8 cellular contexts compared by ENCODE assay signal in the genomic region with DNA sequence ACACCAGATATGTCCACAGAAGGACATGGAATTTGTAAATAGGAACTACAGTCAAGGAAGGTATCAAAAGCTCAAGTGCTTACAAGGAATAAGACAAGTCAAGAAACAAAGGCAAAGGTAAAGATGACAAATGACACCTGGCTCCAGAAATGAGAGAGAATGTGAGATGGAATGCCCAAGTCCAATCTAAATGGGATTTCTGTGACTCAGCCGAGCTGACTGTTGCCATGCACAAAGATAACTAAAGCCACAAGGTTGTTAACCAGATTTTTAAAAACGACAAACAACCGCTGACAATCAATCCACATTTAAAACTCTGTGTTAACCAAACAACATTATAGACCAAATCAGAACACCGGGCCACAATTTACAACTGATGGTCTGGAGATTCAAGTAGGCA. TPM values are rescaled to one million over a fixed set of nuclear protein-coding genes. Genes with fewer than 3 reads are reported as not detected.
DNase-seq lines count a peak whose midpoint lies in the region; ATAC-seq and TF ChIP-seq lines count a peak whose summit lies in the region.

No MANE protein-coding gene starts in this region.

- 5% methylated on average over 4 of the region's 4 CpGs for WGBS in hepatocyte (ENCODE audit: low lambda C conversion rate, missing lambda C conversion rate)
- WGBS in spleen, 5 donors = 17 to 35% (median 29%) methylated on average over 4 of the region's 4 CpGs

- peak overlapping the region; percentile 88 for H3K4me2 ChIP-seq in hepatocyte

- peaks cover 7% of the 10 kb centered on the region for H3K4me1 ChIP-seq in hepatocyte (ENCODE audit: insufficient read depth)
- peaks cover 11 to 46% (median 32%) of the 10 kb centered on the region in 6 donors for H3K4me1 ChIP-seq in spleen

- H3K4me3 Mint-ChIP-seq in activated naive CD4-positive, alpha-beta T cell treated with anti-CD3 and anti-CD28 coated beads, Interleukin-2, amount 10 ng/mL, durations not matched to agents 7 days and 5 days = peak overlapping the region; percentile 94

- H3K4me3 ChIP-seq in WERI-Rb-1 (ENCODE audit: low read depth, low read length) (peak overlapping the region; percentile 63), hepatocyte (peak overlapping the region; percentile 73), spleen (peak overlapping the region; percentile 73 to 97 (median 94))

- peaks cover 6% of the 10 kb centered on the region for H3K9me3 Mint-ChIP-seq in activated naive CD4-positive, alpha-beta T cell treated with anti-CD3 and anti-CD28 coated beads, Interleukin-2, amount 10 ng/mL, durations not matched to agents 7 days and 5 days

- peak overlapping the region; percentile 93 for H3K27ac Mint-ChIP-seq in activated naive CD4-positive, alpha-beta T cell treated with anti-CD3 and anti-CD28 coated beads, Interleukin-2, amount 10 ng/mL, durations not matched to agents 7 days and 5 days

- H3K4me1 Mint-ChIP-seq in activated naive CD4-positive, alpha-beta T cell treated with anti-CD3 and anti-CD28 coated beads, Interleukin-2, amount 10 ng/mL, durations not matched to agents 7 days and 5 days = peaks cover 34% of the 10 kb centered on the region

- H3K27me3 ChIP-seq in WERI-Rb-1 (ENCODE audit: insufficient read depth, low read depth, severe bottlenecking) (no peaks in the 10 kb centered on the region), hepatocyte (no peaks in the 10 kb centered on the region), spleen (replicated peaks in 1 of 7) (no peaks in the 10 kb centered on the region)

- H3K79me2 ChIP-seq in hepatocyte = peaks cover 46% of the 10 kb centered on the region

- H4K20me1 ChIP-seq in hepatocyte (ENCODE audit: insufficient read depth, poor library complexity, severe bottlenecking) = no peaks in the 10 kb centered on the region

- peaks cover 3% of the 10 kb centered on the region for H3K9me3 ChIP-seq in WERI-Rb-1 (ENCODE audit: severe bottlenecking)
- H3K9me3 ChIP-seq in hepatocyte (ENCODE audit: low read depth) = no peaks in the 10 kb centered on the region
- H3K9me3 ChIP-seq in spleen = peaks cover 0 to 11% (median 2%) of the 10 kb centered on the region in 8 donors

- no peak for ATAC-seq in GM18873 (IDR thresholded peaks at IDR 0.05; ENCODE audit: low FRiP score, unreplicated experiment)

- TF ChIP-seq CTCF in WERI-Rb-1 (IDR thresholded peaks at IDR 0.05; ENCODE audit: low read depth, low read length) (no peak), hepatocyte (IDR thresholded peaks at IDR 0.05; ENCODE audit: poor library complexity) (no peak), spleen (IDR thresholded peaks at IDR 0.05 in 8 of 11, conservative IDR thresholded peaks at IDR 0.05 in 3 of 11) (no peak)

- peaks cover 20% of the 10 kb centered on the region for H3K36me3 Mint-ChIP-seq in activated naive CD4-positive, alpha-beta T cell treated with anti-CD3 and anti-CD28 coated beads, Interleukin-2, amount 10 ng/mL, durations not matched to agents 7 days and 5 days

- H3K36me3 ChIP-seq in WERI-Rb-1 = peaks cover 36% of the 10 kb centered on the region
- H3K36me3 ChIP-seq in hepatocyte (replicated peaks; ENCODE audit: insufficient read depth, low read depth) = no peaks in the 10 kb centered on the region
- H3K36me3 ChIP-seq in spleen = peaks cover 0 to 27% (median 8%) of the 10 kb centered on the region in 6 donors

- H3K9me2 ChIP-seq in hepatocyte (replicated peaks; ENCODE audit: insufficient read depth) = no peaks in the 10 kb centered on the region

- no peak for TF ChIP-seq POLR2A in spleen (IDR thresholded peaks at IDR 0.05)

- no peaks in the 10 kb centered on the region for H3K27me3 Mint-ChIP-seq in activated naive CD4-positive, alpha-beta T cell treated with anti-CD3 and anti-CD28 coated beads, Interleukin-2, amount 10 ng/mL, durations not matched to agents 7 days and 5 days

- H2AFZ ChIP-seq in hepatocyte = peak overlapping the region; percentile 90

- no peak for DNase-seq in activated naive CD4-positive, alpha-beta T cell treated with anti-CD3 and anti-CD28 coated beads, Interleukin-2, amount 10 ng/mL, durations not matched to agents 7 days and 5 days
- DNase-seq in activated naive CD4-positive, alpha-beta T cell treated with anti-CD3 and anti-CD28 coated beads, Interleukin-2, amount 50 U/mL, for 16 hours = no peak
- DNase-seq in WERI-Rb-1 = no peak
- DNase-seq in hepatocyte (ENCODE audit: low spot score) = peak; percentile 48
- no peak for DNase-seq in spleen
- DNase-seq in stimulated activated CD4-positive, alpha-beta T cell treated with anti-CD3 and anti-CD28 coated beads, Interleukin-4, amount 100 ng/mL, for 24 hours = no peak
- no peak for DNase-seq in NCI-H774 (lab: John Stamatoyannopoulos, UW)

- CTCF ChIA-PET in activated naive CD4-positive, alpha-beta T cell treated with anti-CD3 and anti-CD28 coated beads, Interleukin-2, amount 10 ng/mL, durations not matched to agents 7 days and 5 days (lab: Charles Lee) = no interaction called here

- H3K27ac ChIP-seq in WERI-Rb-1 (peak overlapping the region; percentile 86), hepatocyte (peak overlapping the region; percentile 90), spleen (peak overlapping the region in 3 of 8 donors; percentile 83 to 93 (median 85))

- intact Hi-C loops in spleen (cut with DNase I; ENCODE audit: low total_unique reads) = no loop called here

RNA-seq across cellular contexts. Expression of gene NFXL1, which starts 1.1 kb away (rescaled TPM):
- total RNA-seq in hepatocyte (9.8 and 15.2 TPM in 2 replicates), spleen (10 to 100 TPM; 12.9 to 18.5 (median 15.5) TPM)
- polyA plus RNA-seq in hepatocyte (7.2 and 9.8 TPM in 2 replicates), spleen (1 to 10 TPM; 3.8 to 5.4 (median 5.3) TPM)
